ENCODE assay signal across 1 cellular context in genomic region chr12:38892090-38892786, GRCh38.
TF ChIP-seq lines count a peak whose summit lies in the region.

No MANE protein-coding gene starts in this region.

TF ChIP-seq in HepG2, 621 proteins besides CTCF, POLR2A, EP300 and RAD21 (continued from another document):
- TF ChIP-seq MTA3 (CRISPR knock-in tag; IDR thresholded peaks at IDR 0.05) (no peak), ZNF44 (CRISPR knock-in tag; IDR thresholded peaks at IDR 0.05) (no peak), CENPT (CRISPR knock-in tag; IDR thresholded peaks at IDR 0.05; ENCODE audit: low read depth) (no peak), ZNF142 (CRISPR knock-in tag; IDR thresholded peaks at IDR 0.05) (no peak), THAP8 (CRISPR knock-in tag; IDR thresholded peaks at IDR 0.05; ENCODE audit: borderline replicate concordance) (no peak), THAP9 (CRISPR knock-in tag; IDR thresholded peaks at IDR 0.05; ENCODE audit: borderline replicate concordance) (no peak), SNAPC2 (CRISPR knock-in tag; IDR thresholded peaks at IDR 0.05) (no peak)
TF ChIP-seq in HepG2: peak in this region for 144.
